Comparison of ENCODE assay signal across 9 cellular contexts in genomic region chr17:48678141-48678971, GRCh38. TPM values are rescaled to one million over a fixed set of nuclear protein-coding genes. Genes with fewer than 3 reads are reported as not detected.
DNase-seq lines count a peak whose midpoint lies in the region; ATAC-seq and TF ChIP-seq lines count a peak whose summit lies in the region.
"Had no signal": no experiment of that assay in that cellular context is flagged by ENCODE, and none has a peak within 500 bp of the region (broad histone marks: within the 10 kb centered on the region; RNA-seq: fewer than 3 reads in every experiment).

No MANE protein-coding gene starts in this region.

- POLR2A ChIA-PET in CD8-positive, alpha-beta T cell (lab: Charles Lee): interaction anchor here (0.8 to 1.3 kb wide), 2 partner anchors 19 to 354 kb away, joined by 3 read pairs; no protein-coding TSS in a partner anchor

- H3K4me1 Mint-ChIP-seq in CD8-positive, alpha-beta T cell (ENCODE audit: low read depth): no peaks in the 10 kb centered on the region

- H3K9me3 ChIP-seq in CD8-positive, alpha-beta T cell (ENCODE audit: low read length): no peaks in the 10 kb centered on the region
- H3K9me3 ChIP-seq in left lung: no peaks in the 10 kb centered on the region

- no peak overlapping the region for H3K27ac Mint-ChIP-seq in CD8-positive, alpha-beta T cell
- H3K27ac Mint-ChIP-seq: T-helper 1 cell treated with Interleukin-12 subunit alpha and Interleukin-12 subunit beta and Interleukin-4 antibody, amounts not matched to agents 30 μg/mL and 1 μg/mL, for 36 hours had no signal

- ATAC-seq in CD8-positive, alpha-beta T cell: peak; percentile 94
- ATAC-seq in left lung: peak; percentile 99
- ATAC-seq in HG03139 (IDR thresholded peaks at IDR 0.05; ENCODE audit: unreplicated experiment): no peak

- intact Hi-C loops in CD8-positive, alpha-beta T cell (cut with DNase I, micrococcal nuclease): loop anchor here (1.0 to 2.0 kb wide), 5 partner anchors 112 to 354 kb away; no protein-coding TSS in a partner anchor
- intact Hi-C loops in left lung (cut with DNase I): loop anchor here in 1 of 2 donors (10.0 kb wide), 1 partner anchor 206 kb away; no protein-coding TSS in a partner anchor

- CTCF ChIA-PET in CD8-positive, alpha-beta T cell (lab: Charles Lee): interaction anchor here (0.6 to 9.3 kb wide), 51 partner anchors 10 to 439 kb away, joined by 3 to 107 read pairs (median 4); partner anchors contain the start of genes PRAC2 and TTLL6

- H3K27me3 ChIP-seq in CD8-positive, alpha-beta T cell (ENCODE audit: insufficient read depth, low read length): no peaks in the 10 kb centered on the region
- peaks cover 8 to 92% of the 10 kb centered on the region in 2 donors for H3K27me3 ChIP-seq in left lung

- H3K27ac ChIP-seq in CD8-positive, alpha-beta T cell (ENCODE audit: low read depth, low read length): no peak overlapping the region
- H3K27ac ChIP-seq in left lung: no peak overlapping the region

- H3K4me1 ChIP-seq in CD8-positive, alpha-beta T cell (ENCODE audit: insufficient read depth, low read length): peaks cover 4% of the 10 kb centered on the region
- H3K4me1 ChIP-seq in left lung: peaks cover 4% of the 10 kb centered on the region in 2 donors

- H3K9me3 Mint-ChIP-seq in CD8-positive, alpha-beta T cell: no peaks in the 10 kb centered on the region
- H3K9me3 Mint-ChIP-seq: T-helper 1 cell treated with Interleukin-12 subunit alpha and Interleukin-12 subunit beta and Interleukin-4 antibody, amounts not matched to agents 30 μg/mL and 1 μg/mL, for 36 hours had no signal

- no peaks in the 10 kb centered on the region for H3K36me3 ChIP-seq in CD8-positive, alpha-beta T cell (ENCODE audit: insufficient read depth, low read length)
- no peaks in the 10 kb centered on the region for H3K36me3 ChIP-seq in left lung

- no peak overlapping the region for H3K4me3 Mint-ChIP-seq in CD8-positive, alpha-beta T cell
- H3K4me3 Mint-ChIP-seq: T-helper 1 cell treated with Interleukin-12 subunit alpha and Interleukin-12 subunit beta and Interleukin-4 antibody, amounts not matched to agents 30 μg/mL and 1 μg/mL, for 36 hours had no signal

- H3K36me3 Mint-ChIP-seq in CD8-positive, alpha-beta T cell: no peaks in the 10 kb centered on the region

- TF ChIP-seq CTCF in CD8-positive, alpha-beta T cell (IDR thresholded peaks at IDR 0.05): peak; percentile 81
- TF ChIP-seq CTCF in HFF-Myc (IDR thresholded peaks at IDR 0.05; ENCODE audit: low read depth, low read length, missing control alignments) (peak; percentile 94), choroid plexus epithelial cell (conservative IDR thresholded peaks at IDR 0.05; ENCODE audit: low read depth, low read length) (peak; percentile 76), left lung (IDR thresholded peaks at IDR 0.05) (peak; percentile 90 to 96)

- H3K27me3 Mint-ChIP-seq in CD8-positive, alpha-beta T cell (ENCODE audit: low read depth): peaks cover 47% of the 10 kb centered on the region

- no peak overlapping the region for H3K4me3 ChIP-seq in CD8-positive, alpha-beta T cell (ENCODE audit: low read depth, low read length)
- H3K4me3 ChIP-seq in HFF-Myc (replicated peaks; ENCODE audit: low read depth, low read length) (no peak overlapping the region), choroid plexus epithelial cell (ENCODE audit: low read depth, low read length) (no peak overlapping the region), left lung (no peak overlapping the region)

- DNase-seq in CD8-positive, alpha-beta T cell: peak; percentile 48 to 83 (median 64)
- DNase-seq in HFF-Myc (ENCODE audit: extremely low read depth, low read depth) (peak; percentile 19), NCI-H226 (peak; percentile 53), choroid plexus epithelial cell (ENCODE audit: low read depth) (peak; percentile 51), left lung (peak; percentile 50 to 89)
- DNase-seq in activated CD4-positive, alpha-beta T cell treated with anti-CD3 and anti-CD28 coated beads for 48 hours: peak; percentile 79
- DNase-seq in stimulated activated CD4-positive, alpha-beta T cell treated with anti-CD3 and anti-CD28 coated beads, TNF-alpha, amount 100 ng/mL, for 1 hour (ENCODE audit: low read depth in 3 of 3, low spot score in 1 of 3): peak; percentile 10 to 68 (median 46)

RNA-seq across cellular contexts. Expression of gene PRAC1, which starts 44.0 kb away (rescaled TPM):
- total RNA-seq in CD8-positive, alpha-beta T cell: not detected
- not detected for total RNA-seq in left lung

RNA-seq across cellular contexts. Expression of gene PRAC2, which starts 44.6 kb away (rescaled TPM):
- not detected for total RNA-seq in CD8-positive, alpha-beta T cell
- total RNA-seq in left lung: not detected

RNA-seq across cellular contexts. Expression of gene HOXB13, which starts 50.2 kb away (rescaled TPM):
- total RNA-seq in CD8-positive, alpha-beta T cell: not detected
- total RNA-seq in left lung: not detected

RNA-seq across cellular contexts. Expression of gene HOXB9, which starts 52.2 kb away (rescaled TPM):
- not detected for total RNA-seq in CD8-positive, alpha-beta T cell
- not detected for total RNA-seq in left lung

Comparison
In these comparisons a context has a peak if more than half of its experiments do, and no peak if none do; other contexts are left out.
1. DNase-seq: peak in every context shown above with its lines; median percentile 79 in activated CD4-positive, alpha-beta T cell treated with anti-CD3 and anti-CD28 coated beads for 48 hours; 70 in left lung; 64 in CD8-positive, alpha-beta T cell; 53 in NCI-H226; 51 in choroid plexus epithelial cell; 46 in stimulated activated CD4-positive, alpha-beta T cell treated with anti-CD3 and anti-CD28 coated beads, TNF-alpha, amount 100 ng/mL, for 1 hour; 19 in HFF-Myc.